In genomic region chr9:92764381-92764987, GRCh38 we compare ENCODE assay signal across 8 cellular contexts. TPM values are rescaled to one million over a fixed set of nuclear protein-coding genes. Genes with fewer than 3 reads are reported as not detected.
A peak's percentile ranks its signal among the peaks of the same experiment; 100 is the strongest.
DNase-seq lines count a peak whose midpoint lies in the region; ATAC-seq and TF ChIP-seq lines count a peak whose summit lies in the region.

TSS of gene BICD2 (minus strand) at chr9:92764833. CDS start at chr9:92764744, 89 bp downstream.

- H3K9me3 ChIP-seq in GM23248 (ENCODE audit: low read depth) (no peaks in the 10 kb centered on the region), Peyer's patch (no peaks in the 10 kb centered on the region)

- peaks cover 50% of the 10 kb centered on the region for H3K79me2 ChIP-seq in GM23248 (ENCODE audit: insufficient read depth)

- peak within 1 kb of the TSS; percentile 94 for H3K9ac ChIP-seq in GM23248

- no peaks in the 10 kb centered on the region for H4K20me1 ChIP-seq in GM23248 (ENCODE audit: insufficient read depth)

- TF ChIP-seq CTCF in BJ (IDR thresholded peaks at IDR 0.05; ENCODE audit: insufficient read depth, low read depth, low read length), result no peak
- TF ChIP-seq CTCF in Peyer's patch (IDR thresholded peaks at IDR 0.05), result no peak
- no peak for TF ChIP-seq CTCF in epithelial cell of esophagus (IDR thresholded peaks at IDR 0.05; ENCODE audit: insufficient read depth, low read depth, low read length, missing control alignments)

- H3K27me3 ChIP-seq in BJ (ENCODE audit: control insufficient read depth, insufficient read depth, low read length) (no peaks in the 10 kb centered on the region; the same call in 1 of the 2 replicates), GM23248 (replicated peaks; ENCODE audit: insufficient read depth) (no peaks in the 10 kb centered on the region), Peyer's patch (no peaks in the 10 kb centered on the region)

- CTCF ChIA-PET in BJ (lab: Yijun Ruan, JAX), result interaction anchor here (0.6 to 2.3 kb wide), 11 partner anchors 10 to 70 kb away, joined by 3 to 17 read pairs (median 3); no protein-coding TSS in a partner anchor

- no peaks in the 10 kb centered on the region for H3K36me3 Mint-ChIP-seq in natural killer cell treated with Interleukin-12 subunit alpha and Interleukin-12 subunit beta and Interleukin-15 and Interleukin-18, amount 100 ng/mL, for 72 hours

- H3K27ac Mint-ChIP-seq in natural killer cell treated with Interleukin-12 subunit alpha and Interleukin-12 subunit beta and Interleukin-15 and Interleukin-18, amount 100 ng/mL, for 72 hours, result peak within 1 kb of the TSS; percentile 79 to 88

- H3K4me3 Mint-ChIP-seq in natural killer cell treated with Interleukin-12 subunit alpha and Interleukin-12 subunit beta and Interleukin-15 and Interleukin-18, amount 100 ng/mL, for 72 hours, result peak within 1 kb of the TSS; percentile 88

- no peaks in the 10 kb centered on the region for H3K9me3 Mint-ChIP-seq in natural killer cell treated with Interleukin-12 subunit alpha and Interleukin-12 subunit beta and Interleukin-15 and Interleukin-18, amount 100 ng/mL, for 72 hours

- H3K9me2 ChIP-seq in GM23248 (ENCODE audit: insufficient read depth), result no peaks in the 10 kb centered on the region

- H3K4me2 ChIP-seq in GM23248 (ENCODE audit: unreplicated experiment), result peak within 1 kb of the TSS; percentile 93

- 0 to 1% methylated on average over 17 to 58 of the region's 74 CpGs for WGBS in GM23248 (ENCODE audit: low coverage in 1 of 2, low lambda C conversion rate in 2 of 2, missing lambda C conversion rate in 2 of 2), 2 experiments

- peaks cover 41 to 45% of the 10 kb centered on the region in 2 donors for H3K4me1 Mint-ChIP-seq in natural killer cell treated with Interleukin-12 subunit alpha and Interleukin-12 subunit beta and Interleukin-15 and Interleukin-18, amount 100 ng/mL, for 72 hours (ENCODE audit: low read depth in 2 of 2)

- H3F3A ChIP-seq in GM23248 (ENCODE audit: insufficient read depth), result 0 out of 2 replicates have a peak, but pooled peaks cover 10% of the 10 kb centered on the region

- H3K27ac ChIP-seq in GM23248 (peak within 1 kb of the TSS; percentile 98), Peyer's patch (peak within 1 kb of the TSS; percentile 94 to 100 (median 99))

- H3K4me3 ChIP-seq in BJ (ENCODE audit: low read depth, low read length) (peak within 1 kb of the TSS; percentile 97), GM23248 (peak within 1 kb of the TSS; percentile 90), Peyer's patch (peak within 1 kb of the TSS; percentile 79 to 99 (median 93)), epithelial cell of esophagus (ENCODE audit: low read length) (peak within 1 kb of the TSS; percentile 97)

- POLR2A ChIA-PET in BJ (lab: Charles Lee), result no interaction called here

- H3K36me3 ChIP-seq in BJ (ENCODE audit: control insufficient read depth, insufficient read depth, low read length) (no peaks in the 10 kb centered on the region), GM23248 (ENCODE audit: low read depth) (no peaks in the 10 kb centered on the region), Peyer's patch (no peaks in the 10 kb centered on the region)

- no peaks in the 10 kb centered on the region for H3K27me3 Mint-ChIP-seq in natural killer cell treated with Interleukin-12 subunit alpha and Interleukin-12 subunit beta and Interleukin-15 and Interleukin-18, amount 100 ng/mL, for 72 hours

- in situ Hi-C loops in GM23248 (cut with MboI), result no loop called here

- DNase-seq in BJ (ENCODE audit: low read depth) (no peak), GM23248 (peak; percentile 99), Peyer's patch (peak in 2 of 3 donors; percentile 32 to 97), epithelial cell of esophagus (ENCODE audit: low read depth) (no peak), iPS-NIHi7 (ENCODE audit: extremely low spot score) (no peak)
- DNase-seq in natural killer cell treated with Interleukin-12 subunit alpha and Interleukin-12 subunit beta and Interleukin-15 and Interleukin-18, amount 100 ng/mL, for 72 hours (ENCODE audit: low spot score), result no peak
- DNase-seq in stimulated activated naive CD4-positive, alpha-beta T cell treated with Interleukin-2 at 50 U/mL for 16 hours (lab: John Stamatoyannopoulos, UW), result no peak

- no peak for TF ChIP-seq POLR2A in Peyer's patch (IDR thresholded peaks at IDR 0.05)

- ATAC-seq in natural killer cell treated with Interleukin-12 subunit alpha and Interleukin-12 subunit beta and Interleukin-15 and Interleukin-18, amount 100 ng/mL, for 72 hours, result peak in 1 of 2 donors; percentile 97
- no peak for ATAC-seq in GM18861 (IDR thresholded peaks at IDR 0.05; ENCODE audit: unreplicated experiment)

- peaks cover 17% of the 10 kb centered on the region for H3K4me1 ChIP-seq in GM23248 (ENCODE audit: insufficient read depth)
- peaks cover 0 to 31% (median 11%) of the 10 kb centered on the region in 4 donors for H3K4me1 ChIP-seq in Peyer's patch

- H2AFZ ChIP-seq in GM23248, result peak within 1 kb of the TSS; percentile 88

RNA-seq across cellular contexts. Expression of gene BICD2, which starts in this region (rescaled TPM):
- 9.5 and 11.6 TPM in 2 replicates for polyA plus RNA-seq in BJ (2011; rRNA removed)
- 7.0 and 8.1 TPM in 2 replicates for polyA minus RNA-seq in BJ (2011; rRNA and poly(A)+ RNA removed)
- total RNA-seq in GM23248 (2014; rRNA removed; shearing (Covaris generic)), result 45.0 and 53.5 TPM in 2 replicates
- 25.6 and 27.5 TPM in 2 replicates for polyA plus RNA-seq in GM23248 (2016; fragmentation: Nextera tagmentation; extraction: Ambion mirVana)
- 10 to 100 TPM in 2 of 4 donors, 1 to 10 TPM in 2; 4.2 to 41.3 (median 8.8) TPM for total RNA-seq in Peyer's patch
- total RNA-seq in natural killer cell treated with Interleukin-12 subunit alpha and Interleukin-12 subunit beta and Interleukin-15 and Interleukin-18, amount 100 ng/mL, for 72 hours, result 10 to 100 TPM; 31.8 to 37.9 TPM

Comparison
In these comparisons a context has a peak if more than half of its experiments do, and no peak if none do; other contexts are left out.
1. DNase-seq: peak in GM23248 (single experiment) and Peyer's patch (2 of 3); none in BJ (single experiment), epithelial cell of esophagus (single experiment), natural killer cell treated with Interleukin-12 subunit alpha and Interleukin-12 subunit beta and Interleukin-15 and Interleukin-18, amount 100 ng/mL, for 72 hours (single experiment), stimulated activated naive CD4-positive, alpha-beta T cell treated with Interleukin-2 at 50 U/mL for 16 hours (single experiment) and iPS-NIHi7 (single experiment).
2. Peak in every context shown above with its lines, with median percentiles within 50 percentile points of each other: H3K4me3 ChIP-seq.